12 cellular contexts compared by ENCODE assay signal in the genomic region with DNA sequence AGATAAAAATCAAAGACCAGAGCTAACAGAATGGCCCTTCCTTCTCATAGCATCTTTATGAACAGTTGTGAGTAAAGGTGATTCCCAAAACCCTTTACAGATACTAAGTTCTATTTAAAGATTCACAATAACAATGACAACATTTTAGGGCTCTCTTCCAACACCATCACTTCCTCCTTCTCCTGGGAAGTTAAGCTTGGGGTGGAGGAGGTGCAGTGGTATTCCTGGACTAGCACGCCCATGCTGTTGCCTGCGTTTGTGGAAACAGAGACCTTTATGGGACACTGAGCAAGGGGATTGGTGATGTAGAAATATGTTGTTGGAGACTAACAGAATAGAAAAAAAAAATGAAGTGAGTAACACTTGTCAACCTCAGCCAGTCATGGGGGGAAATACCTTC. TPM values are rescaled to one million over a fixed set of nuclear protein-coding genes. Genes with fewer than 3 reads are reported as not detected.
A peak's percentile ranks its signal among the peaks of the same experiment; 100 is the strongest.
DNase-seq lines count a peak whose midpoint lies in the region; ATAC-seq, FAIRE-seq and TF ChIP-seq lines count a peak whose summit lies in the region.
"Had no signal": no experiment of that assay in that cellular context is flagged by ENCODE, and none has a peak within 500 bp of the region (broad histone marks: within the 10 kb centered on the region; RNA-seq: fewer than 3 reads in every experiment).

No MANE protein-coding gene starts in this region.

- no peaks in the 10 kb centered on the region for H3K9me3 ChIP-seq in CD4-positive, CD25-positive, alpha-beta regulatory T cell (ENCODE audit: control insufficient read depth in 2 of 2, low read length in 2 of 2)
- H3K9me3 ChIP-seq in small intestine (ENCODE audit: control insufficient read depth, low read depth) = no peaks in the 10 kb centered on the region

- no peak overlapping the region for H3K27ac ChIP-seq in CD4-positive, CD25-positive, alpha-beta regulatory T cell (ENCODE audit: insufficient read depth, low read length, poor library complexity, severe bottlenecking)
- H3K27ac ChIP-seq in small intestine (ENCODE audit: low read depth in 1 of 2, low read length in 1 of 2) = peak overlapping the region in 1 of 2 donors; percentile 15

- H3K4me1 Mint-ChIP-seq in CD4-positive, CD25-positive, alpha-beta regulatory T cell = peaks cover 34 to 65% (median 52%) of the 10 kb centered on the region in 4 donors
- H3K4me1 Mint-ChIP-seq in activated T-helper 1 cell treated with anti-CD3 and anti-CD28 coated beads, Interleukin-12 subunit alpha, Interleukin-12 subunit beta, Interleukin-2, Interleukin-4 antibody, amounts not matched to agents 30 ng/mL and 10 ng/mL and 1 ng/mL, durations not matched to agents 14 hours and 24 hours and 36 hours (ENCODE audit: low read depth) = peaks cover 43% of the 10 kb centered on the region
- peaks cover 56 to 73% of the 10 kb centered on the region in 2 donors for H3K4me1 Mint-ChIP-seq in natural killer cell

- no peaks in the 10 kb centered on the region for H3K9me3 Mint-ChIP-seq in CD4-positive, CD25-positive, alpha-beta regulatory T cell
- H3K9me3 Mint-ChIP-seq in activated T-helper 1 cell treated with anti-CD3 and anti-CD28 coated beads, Interleukin-12 subunit alpha, Interleukin-12 subunit beta, Interleukin-2, Interleukin-4 antibody, amounts not matched to agents 30 ng/mL and 10 ng/mL and 1 ng/mL, durations not matched to agents 14 hours and 24 hours and 36 hours = no peaks in the 10 kb centered on the region
- H3K9me3 Mint-ChIP-seq in natural killer cell = no peaks in the 10 kb centered on the region

- DNase-seq in CD4-positive, CD25-positive, alpha-beta regulatory T cell = no peak
- DNase-seq in activated T-helper 1 cell treated with anti-CD3 and anti-CD28 coated beads, Interleukin-12 subunit alpha, Interleukin-12 subunit beta, Interleukin-2, Interleukin-4 antibody, amounts not matched to agents 30 ng/mL and 10 ng/mL and 1 ng/mL, durations not matched to agents 14 hours and 24 hours and 36 hours (ENCODE audit: low spot score) = no peak
- DNase-seq in fibroblast of peridontal ligament (ENCODE audit: extremely low read depth) (peak; percentile 38), natural killer cell (no peak), hippocampal formation (lab: John Stamatoyannopoulos, UW) (no peak), NCI-H748 (lab: John Stamatoyannopoulos, UW; ENCODE audit: unreplicated experiment) (no peak), small intestine (no peak)
- DNase-seq: activated T-cell treated with anti-CD3 and anti-CD28 coated beads, Interleukin-2, amount 50 U/mL, for 1 hour; cortex of kidney; NCI-H1694 treated with DMSO at 0.1 percent for 48 hours; stimulated activated CD8-positive, alpha-beta memory T cell treated with anti-CD3 and anti-CD28 coated beads, Interleukin-4, amount 100 ng/mL, for 48 hours had no signal

- no peak overlapping the region for H3K4me3 ChIP-seq in CD4-positive, CD25-positive, alpha-beta regulatory T cell (ENCODE audit: low read depth, low read length)
- no peak overlapping the region for H3K4me3 ChIP-seq in small intestine (ENCODE audit: low read depth in 1 of 2, low read length in 2 of 2)

- H3K4me3 Mint-ChIP-seq in CD4-positive, CD25-positive, alpha-beta regulatory T cell = no peak overlapping the region
- no peak overlapping the region for H3K4me3 Mint-ChIP-seq in activated T-helper 1 cell treated with anti-CD3 and anti-CD28 coated beads, Interleukin-12 subunit alpha, Interleukin-12 subunit beta, Interleukin-2, Interleukin-4 antibody, amounts not matched to agents 30 ng/mL and 10 ng/mL and 1 ng/mL, durations not matched to agents 14 hours and 24 hours and 36 hours
- H3K4me3 Mint-ChIP-seq in natural killer cell = no peak overlapping the region

- no peak for TF ChIP-seq CTCF in natural killer cell (IDR thresholded peaks at IDR 0.05)

- peaks cover 27% of the 10 kb centered on the region for H3K36me3 Mint-ChIP-seq in CD4-positive, CD25-positive, alpha-beta regulatory T cell
- H3K36me3 Mint-ChIP-seq in activated T-helper 1 cell treated with anti-CD3 and anti-CD28 coated beads, Interleukin-12 subunit alpha, Interleukin-12 subunit beta, Interleukin-2, Interleukin-4 antibody, amounts not matched to agents 30 ng/mL and 10 ng/mL and 1 ng/mL, durations not matched to agents 14 hours and 24 hours and 36 hours (ENCODE audit: low read depth) = peaks cover 27% of the 10 kb centered on the region
- no peaks in the 10 kb centered on the region for H3K36me3 Mint-ChIP-seq in natural killer cell

- H3K4me1 ChIP-seq in CD4-positive, CD25-positive, alpha-beta regulatory T cell (ENCODE audit: control insufficient read depth, insufficient read depth, low read length, poor library complexity, severe bottlenecking) = peaks cover 29% of the 10 kb centered on the region
- peaks cover 0 to 12% of the 10 kb centered on the region in 2 donors for H3K4me1 ChIP-seq in small intestine (ENCODE audit: control insufficient read depth in 2 of 2, insufficient read depth in 1 of 2, low read depth in 1 of 2, low read length in 1 of 2)

- no peaks in the 10 kb centered on the region for H3K27me3 Mint-ChIP-seq in CD4-positive, CD25-positive, alpha-beta regulatory T cell
- no peaks in the 10 kb centered on the region for H3K27me3 Mint-ChIP-seq in activated T-helper 1 cell treated with anti-CD3 and anti-CD28 coated beads, Interleukin-12 subunit alpha, Interleukin-12 subunit beta, Interleukin-2, Interleukin-4 antibody, amounts not matched to agents 30 ng/mL and 10 ng/mL and 1 ng/mL, durations not matched to agents 14 hours and 24 hours and 36 hours (ENCODE audit: insufficient read depth)
- H3K27me3 Mint-ChIP-seq in natural killer cell (ENCODE audit: low read depth in 2 of 2) = no peaks in the 10 kb centered on the region

- ATAC-seq in CD4-positive, CD25-positive, alpha-beta regulatory T cell (ENCODE audit: low read depth in 2 of 2) = no peak
- ATAC-seq in natural killer cell (peak in 1 of 3 donors; percentile 7), GM21447 (IDR thresholded peaks at IDR 0.05; ENCODE audit: unreplicated experiment) (no peak)

- no peaks in the 10 kb centered on the region for H3K27me3 ChIP-seq in CD4-positive, CD25-positive, alpha-beta regulatory T cell (ENCODE audit: control insufficient read depth, insufficient read depth, low read length)
- H3K27me3 ChIP-seq in small intestine (ENCODE audit: control insufficient read depth in 2 of 2, insufficient read depth in 2 of 2, low read length in 2 of 2) = no peaks in the 10 kb centered on the region

- peaks cover 8% of the 10 kb centered on the region for H3K36me3 ChIP-seq in CD4-positive, CD25-positive, alpha-beta regulatory T cell (ENCODE audit: control insufficient read depth, insufficient read depth, low read length)
- no peaks in the 10 kb centered on the region for H3K36me3 ChIP-seq in small intestine (ENCODE audit: control insufficient read depth in 2 of 2, insufficient read depth in 2 of 2, low read length in 2 of 2)

- peak overlapping the region in 2 of 3 donors; percentile 69 to 78 for H3K27ac Mint-ChIP-seq in CD4-positive, CD25-positive, alpha-beta regulatory T cell
- H3K27ac Mint-ChIP-seq in activated T-helper 1 cell treated with anti-CD3 and anti-CD28 coated beads, Interleukin-12 subunit alpha, Interleukin-12 subunit beta, Interleukin-2, Interleukin-4 antibody, amounts not matched to agents 30 ng/mL and 10 ng/mL and 1 ng/mL, durations not matched to agents 14 hours and 24 hours and 36 hours = peak overlapping the region; percentile 37
- peak overlapping the region; percentile 37 to 86 for H3K27ac Mint-ChIP-seq in natural killer cell

- 55 to 73% (median 58%) methylated on average over 2 of the region's 2 CpGs for WGBS in small intestine, 3 donors

- FAIRE-seq in small intestine (lab: Jason Lieb, UNC) = no peak

- intact Hi-C loops in activated T-helper 1 cell treated with anti-CD3 and anti-CD28 coated beads, Interleukin-12 subunit alpha, Interleukin-12 subunit beta, Interleukin-2, Interleukin-4 antibody, amounts not matched to agents 30 ng/mL and 10 ng/mL and 1 ng/mL, durations not matched to agents 14 hours and 24 hours and 36 hours (cut with micrococcal nuclease) = no loop called here
- intact Hi-C loops in natural killer cell (cut with micrococcal nuclease) = no loop called here

RNA-seq across cellular contexts. Expression of gene SYNE2, which starts 22.5 kb away (rescaled TPM):
- total RNA-seq in CD4-positive, CD25-positive, alpha-beta regulatory T cell = 348 TPM
- polyA plus RNA-seq in CD4-positive, CD25-positive, alpha-beta regulatory T cell = 10 to 100 TPM; 25.6 to 44.9 (median 32.2) TPM
- 25.1 and 26.9 TPM in 2 replicates for total RNA-seq in activated T-helper 1 cell treated with anti-CD3 and anti-CD28 coated beads, Interleukin-12 subunit alpha, Interleukin-12 subunit beta, Interleukin-2, Interleukin-4 antibody, amounts not matched to agents 30 ng/mL and 10 ng/mL and 1 ng/mL, durations not matched to agents 14 hours and 24 hours and 36 hours
- total RNA-seq in natural killer cell = 100 to 1,000 TPM; 325 to 434 (median 373) TPM
- 10 to 100 TPM; 13.8 to 35.0 (median 30.9) TPM for polyA plus RNA-seq in small intestine

Comparison
In these comparisons a context has a peak if more than half of its experiments do, and no peak if none do; other contexts are left out.
1. RNA of gene SYNE2, which starts 22.5 kb away (total RNA-seq): 325 to 434 TPM in natural killer cell and 348 TPM in CD4-positive, CD25-positive, alpha-beta regulatory T cell (single experiment); 25.1 to 26.9 TPM in activated T-helper 1 cell treated with anti-CD3 and anti-CD28 coated beads, Interleukin-12 subunit alpha, Interleukin-12 subunit beta, Interleukin-2, Interleukin-4 antibody, amounts not matched to agents 30 ng/mL and 10 ng/mL and 1 ng/mL, durations not matched to agents 14 hours and 24 hours and 36 hours; every median in the first group is over 10 times any median in the second.
2. Peak in every context shown above with its lines, with median percentiles within 50 percentile points of each other: H3K27ac Mint-ChIP-seq.